In genomic region chr15:101185770-101186169, GRCh38 we compare ENCODE assay signal across 15 cellular contexts.
DNase-seq lines count a peak whose midpoint lies in the region; ATAC-seq and TF ChIP-seq lines count a peak whose summit lies in the region.
"Had no signal": no experiment of that assay in that cellular context is flagged by ENCODE, and none has a peak within 500 bp of the region (broad histone marks: within the 10 kb centered on the region; RNA-seq: fewer than 3 reads in every experiment).

No MANE protein-coding gene starts in this region.

- intact Hi-C loops in heart right ventricle (cut with DNase I) (loop anchor here in 4 of 10 donors (5.0 to 10.0 kb wide), 4 partner anchors 57 to 67 kb away; partner anchors contain the start of gene CHSY1 (in 2 of the 4)), left cardiac atrium (cut with DNase I) (loop anchor here in 1 of 2 donors (5.0 kb wide), 1 partner anchor 67 kb away; the partner anchor contains the start of gene CHSY1)

- peaks cover 0 to 41% (median 0%) of the 10 kb centered on the region in 9 donors for H3K36me3 ChIP-seq in heart right ventricle

- peaks cover 49 to 75% of the 10 kb centered on the region in 2 donors for H3K4me1 Mint-ChIP-seq in effector memory CD8-positive, alpha-beta T cell (ENCODE audit: low read depth in 2 of 2)
- peaks cover 80% of the 10 kb centered on the region for H3K4me1 Mint-ChIP-seq in stimulated activated effector memory CD8-positive, alpha-beta T cell treated with anti-CD3 and anti-CD28 coated beads, Interleukin-12 subunit alpha, Interleukin-12 subunit beta, amount 100 ng/mL, for 72 hours

- H3K27me3 Mint-ChIP-seq in effector memory CD8-positive, alpha-beta T cell, result no peaks in the 10 kb centered on the region
- H3K27me3 Mint-ChIP-seq: CD4-positive, CD25-positive, alpha-beta regulatory T cell had no signal

- ATAC-seq in heart right ventricle, result no peak
- ATAC-seq in left cardiac atrium, result no peak
- no peak for ATAC-seq in effector memory CD8-positive, alpha-beta T cell (replicated peaks)
- ATAC-seq in stimulated activated effector memory CD8-positive, alpha-beta T cell treated with anti-CD3 and anti-CD28 coated beads, Interleukin-12 subunit alpha, Interleukin-12 subunit beta, amount 100 ng/mL, for 72 hours, result no peak
- ATAC-seq in GM19351 (IDR thresholded peaks at IDR 0.05; ENCODE audit: unreplicated experiment), result no peak
- ATAC-seq in GM19452 (IDR thresholded peaks at IDR 0.05; ENCODE audit: unreplicated experiment), result no peak
- ATAC-seq: HCT116 had no signal

- no peak for DNase-seq in heart right ventricle
- no peak for DNase-seq in left cardiac atrium
- DNase-seq in RPMI7951 (ENCODE audit: low read depth), result peak; percentile 62
- no peak for DNase-seq in effector memory CD8-positive, alpha-beta T cell
- no peak for DNase-seq in stimulated activated effector memory CD8-positive, alpha-beta T cell treated with anti-CD3 and anti-CD28 coated beads, Interleukin-12 subunit alpha, Interleukin-12 subunit beta, amount 100 ng/mL, for 72 hours (ENCODE audit: low spot score in 2 of 2)
- DNase-seq: ACHN; CD4-positive, CD25-positive, alpha-beta regulatory T cell; KBM-7; NCI-H1048; NCI-H146; NCI-H226; NCI-H526 had no signal

- no peak overlapping the region for H3K4me3 ChIP-seq in heart right ventricle

- H3K27me3 ChIP-seq in heart right ventricle, result no peaks in the 10 kb centered on the region

- no peak for TF ChIP-seq CTCF in heart right ventricle (IDR thresholded peaks at IDR 0.05)

- peak overlapping the region in 7 of 10 donors; percentile 47 to 96 (median 90) for H3K27ac ChIP-seq in heart right ventricle

- H3K9me3 ChIP-seq in heart right ventricle, result no peaks in the 10 kb centered on the region

- H3K9me3 Mint-ChIP-seq in effector memory CD8-positive, alpha-beta T cell, result no peaks in the 10 kb centered on the region
- H3K9me3 Mint-ChIP-seq in stimulated activated effector memory CD8-positive, alpha-beta T cell treated with anti-CD3 and anti-CD28 coated beads, Interleukin-12 subunit alpha, Interleukin-12 subunit beta, amount 100 ng/mL, for 72 hours, result no peaks in the 10 kb centered on the region
- H3K9me3 Mint-ChIP-seq: CD4-positive, CD25-positive, alpha-beta regulatory T cell had no signal

- peaks cover 18 to 100% (median 70%) of the 10 kb centered on the region in 9 donors for H3K4me1 ChIP-seq in heart right ventricle

- WGBS in heart right ventricle, 2 donors, result 81 to 87% methylated on average over 5 of the region's 5 CpGs

- no peak overlapping the region for H3K4me3 Mint-ChIP-seq in effector memory CD8-positive, alpha-beta T cell
- peak overlapping the region; percentile 76 for H3K4me3 Mint-ChIP-seq in stimulated activated effector memory CD8-positive, alpha-beta T cell treated with anti-CD3 and anti-CD28 coated beads, Interleukin-12 subunit alpha, Interleukin-12 subunit beta, amount 100 ng/mL, for 72 hours
- H3K4me3 Mint-ChIP-seq: CD4-positive, CD25-positive, alpha-beta regulatory T cell had no signal

- H3K36me3 Mint-ChIP-seq in effector memory CD8-positive, alpha-beta T cell (ENCODE audit: insufficient read depth), result peaks cover 3% of the 10 kb centered on the region
- peaks cover 97% of the 10 kb centered on the region for H3K36me3 Mint-ChIP-seq in stimulated activated effector memory CD8-positive, alpha-beta T cell treated with anti-CD3 and anti-CD28 coated beads, Interleukin-12 subunit alpha, Interleukin-12 subunit beta, amount 100 ng/mL, for 72 hours

- peak overlapping the region; percentile 79 to 81 for H3K27ac Mint-ChIP-seq in effector memory CD8-positive, alpha-beta T cell
- peak overlapping the region; percentile 81 for H3K27ac Mint-ChIP-seq in stimulated activated effector memory CD8-positive, alpha-beta T cell treated with anti-CD3 and anti-CD28 coated beads, Interleukin-12 subunit alpha, Interleukin-12 subunit beta, amount 100 ng/mL, for 72 hours
